8 cellular contexts compared by ENCODE assay signal in genomic region chr5:155616779-155617392, GRCh38.
DNase-seq lines count a peak whose midpoint lies in the region; ATAC-seq and TF ChIP-seq lines count a peak whose summit lies in the region.

No MANE protein-coding gene starts in this region.

- no peak overlapping the region for H2AFZ ChIP-seq in OCI-LY3 (ENCODE audit: low read depth, low read length)

- no peak overlapping the region for H3K9ac ChIP-seq in OCI-LY3 (ENCODE audit: low read length)

- WGBS in adrenal gland, 4 donors, result 44 to 57% (median 51%) methylated on average over 4 of the region's 4 CpGs

- peak; percentile 75 for ATAC-seq in HG02763 (IDR thresholded peaks at IDR 0.05; ENCODE audit: unreplicated experiment)

- TF ChIP-seq CTCF in OCI-LY3 (IDR thresholded peaks at IDR 0.05; ENCODE audit: low read depth, low read length) (peak; percentile 51), adrenal gland (IDR thresholded peaks at IDR 0.05) (peak; percentile 14 to 46 (median 38))

- no peak for TF ChIP-seq POLR2A in adrenal gland (IDR thresholded peaks at IDR 0.05)

- DNase-seq in activated gamma-delta T cell treated with Interleukin-2 at 50 U/mL for 16 hours (peak; percentile 14), activated gamma-delta T cell (lab: John Stamatoyannopoulos, UW) (no peak), adrenal gland (peak in 5 of 7 donors; percentile 4 to 24 (median 17)), iPS-NIHi11 (ENCODE audit: low spot score) (peak; percentile 93), NCI-H226 (no peak)
- peak; percentile 3 for DNase-seq in stimulated activated CD8-positive, alpha-beta memory T cell treated with anti-CD3 and anti-CD28 coated beads, Interleukin-12 subunit alpha, Interleukin-12 subunit beta, amount 100 ng/mL, for 1 hour (ENCODE audit: low read depth)

- H3K79me2 ChIP-seq in OCI-LY3 (ENCODE audit: low read length), result no peaks in the 10 kb centered on the region

- no peaks in the 10 kb centered on the region for H4K20me1 ChIP-seq in OCI-LY3 (ENCODE audit: insufficient read depth, low read length)

- H3K36me3 ChIP-seq in OCI-LY3 (replicated peaks; ENCODE audit: low read depth, low read length), result no peaks in the 10 kb centered on the region
- H3K36me3 ChIP-seq in adrenal gland (replicated peaks in 1 of 2), result no peaks in the 10 kb centered on the region

- no peak overlapping the region for H3K27ac ChIP-seq in OCI-LY3 (ENCODE audit: low read length)
- no peak overlapping the region for H3K27ac ChIP-seq in adrenal gland

- intact Hi-C loops in adrenal gland (cut with DNase I), result no loop called here

- no peak overlapping the region for H3K4me2 ChIP-seq in OCI-LY3 (ENCODE audit: low read length)

- H3K4me3 ChIP-seq in OCI-LY3 (ENCODE audit: low read length) (no peak overlapping the region), adrenal gland (no peak overlapping the region)

- H3K4me1 ChIP-seq in OCI-LY3 (ENCODE audit: low read length) (no peaks in the 10 kb centered on the region), adrenal gland (replicated peaks in 1 of 2) (no peaks in the 10 kb centered on the region)

- H3K27me3 ChIP-seq in OCI-LY3 (ENCODE audit: low read depth, low read length) (no peaks in the 10 kb centered on the region), adrenal gland (no peaks in the 10 kb centered on the region)

- no peaks in the 10 kb centered on the region for H3K9me3 ChIP-seq in OCI-LY3 (ENCODE audit: insufficient read depth, low read length)
- no peaks in the 10 kb centered on the region for H3K9me3 ChIP-seq in adrenal gland (replicated peaks in 1 of 3)

Comparison
In these comparisons a context has a peak if more than half of its experiments do, and no peak if none do; other contexts are left out.
1. DNase-seq: peak in activated gamma-delta T cell treated with Interleukin-2 at 50 U/mL for 16 hours (single experiment), adrenal gland (5 of 7), iPS-NIHi11 (single experiment) and stimulated activated CD8-positive, alpha-beta memory T cell treated with anti-CD3 and anti-CD28 coated beads, Interleukin-12 subunit alpha, Interleukin-12 subunit beta, amount 100 ng/mL, for 1 hour (single experiment); none in activated gamma-delta T cell (single experiment) and NCI-H226 (single experiment).